8 cellular contexts compared by ENCODE assay signal in genomic region chrX:39821011-39821708, GRCh38.
DNase-seq lines count a peak whose midpoint lies in the region; ATAC-seq and TF ChIP-seq lines count a peak whose summit lies in the region.

No MANE protein-coding gene starts in this region.

- no peak for DNase-seq in BJ (ENCODE audit: low read depth)
- DNase-seq in LoVo (ENCODE audit: low spot score), result peak; percentile 4
- peak; percentile 23 for DNase-seq in activated naive CD4-positive, alpha-beta T cell treated with anti-CD3 and anti-CD28 coated beads, Interleukin-2, amount 10 ng/mL, durations not matched to agents 7 days and 5 days
- peak; percentile 75 for DNase-seq in iPS-NIHi7 (ENCODE audit: extremely low spot score)
- DNase-seq in H4 (ENCODE audit: low spot score), result no peak

- TF ChIP-seq CTCF in BJ (IDR thresholded peaks at IDR 0.05; ENCODE audit: insufficient read depth, low read depth, low read length), result no peak

- POLR2A ChIA-PET in BJ (lab: Charles Lee), result no interaction called here

- H3K4me3 ChIP-seq in BJ (ENCODE audit: low read depth, low read length), result peak overlapping the region; percentile 38

- H3K4me1 Mint-ChIP-seq in activated naive CD4-positive, alpha-beta T cell treated with anti-CD3 and anti-CD28 coated beads, Interleukin-2, amount 10 ng/mL, durations not matched to agents 7 days and 5 days, result peaks cover 25% of the 10 kb centered on the region
- peaks cover 15% of the 10 kb centered on the region for H3K4me1 Mint-ChIP-seq in stimulated activated memory B cell treated with anti-CD40 and anti-IgM and Interleukin-4, amounts not matched to agents 10 μg/mL and 1 μg/mL and 100 μg/mL, for 72 hours

- CTCF ChIA-PET in BJ (lab: Yijun Ruan, JAX), result no interaction called here
- CTCF ChIA-PET in activated naive CD4-positive, alpha-beta T cell treated with anti-CD3 and anti-CD28 coated beads, Interleukin-2, amount 10 ng/mL, durations not matched to agents 7 days and 5 days (lab: Charles Lee), result no interaction called here

- H3K27me3 Mint-ChIP-seq in activated naive CD4-positive, alpha-beta T cell treated with anti-CD3 and anti-CD28 coated beads, Interleukin-2, amount 10 ng/mL, durations not matched to agents 7 days and 5 days, result peaks cover 37% of the 10 kb centered on the region
- H3K27me3 Mint-ChIP-seq in stimulated activated memory B cell treated with anti-CD40 and anti-IgM and Interleukin-4, amounts not matched to agents 10 μg/mL and 1 μg/mL and 100 μg/mL, for 72 hours, result peaks cover 68% of the 10 kb centered on the region

- H3K9me3 Mint-ChIP-seq in activated naive CD4-positive, alpha-beta T cell treated with anti-CD3 and anti-CD28 coated beads, Interleukin-2, amount 10 ng/mL, durations not matched to agents 7 days and 5 days, result no peaks in the 10 kb centered on the region
- peaks cover 3% of the 10 kb centered on the region for H3K9me3 Mint-ChIP-seq in stimulated activated memory B cell treated with anti-CD40 and anti-IgM and Interleukin-4, amounts not matched to agents 10 μg/mL and 1 μg/mL and 100 μg/mL, for 72 hours

- no peaks in the 10 kb centered on the region for H3K36me3 Mint-ChIP-seq in activated naive CD4-positive, alpha-beta T cell treated with anti-CD3 and anti-CD28 coated beads, Interleukin-2, amount 10 ng/mL, durations not matched to agents 7 days and 5 days
- H3K36me3 Mint-ChIP-seq in stimulated activated memory B cell treated with anti-CD40 and anti-IgM and Interleukin-4, amounts not matched to agents 10 μg/mL and 1 μg/mL and 100 μg/mL, for 72 hours, result no peaks in the 10 kb centered on the region

- ATAC-seq in stimulated activated memory B cell treated with anti-CD40 and anti-IgM and Interleukin-4, amounts not matched to agents 10 μg/mL and 1 μg/mL and 100 μg/mL, for 72 hours, result no peak
- ATAC-seq in GM19463 (IDR thresholded peaks at IDR 0.05; ENCODE audit: unreplicated experiment), result no peak
- no peak for ATAC-seq in GM18517 (IDR thresholded peaks at IDR 0.05; ENCODE audit: unreplicated experiment)

- no peaks in the 10 kb centered on the region for H3K36me3 ChIP-seq in BJ (ENCODE audit: control insufficient read depth, insufficient read depth, low read length)

- peak overlapping the region; percentile 48 for H3K4me3 Mint-ChIP-seq in activated naive CD4-positive, alpha-beta T cell treated with anti-CD3 and anti-CD28 coated beads, Interleukin-2, amount 10 ng/mL, durations not matched to agents 7 days and 5 days
- H3K4me3 Mint-ChIP-seq in stimulated activated memory B cell treated with anti-CD40 and anti-IgM and Interleukin-4, amounts not matched to agents 10 μg/mL and 1 μg/mL and 100 μg/mL, for 72 hours, result peak overlapping the region; percentile 71

- no peak overlapping the region for H3K27ac Mint-ChIP-seq in activated naive CD4-positive, alpha-beta T cell treated with anti-CD3 and anti-CD28 coated beads, Interleukin-2, amount 10 ng/mL, durations not matched to agents 7 days and 5 days
- peak overlapping the region; percentile 30 for H3K27ac Mint-ChIP-seq in stimulated activated memory B cell treated with anti-CD40 and anti-IgM and Interleukin-4, amounts not matched to agents 10 μg/mL and 1 μg/mL and 100 μg/mL, for 72 hours

- H3K27me3 ChIP-seq in BJ (ENCODE audit: control insufficient read depth, insufficient read depth, low read length), result no peaks in the 10 kb centered on the region

Comparison
In these comparisons a context has a peak if more than half of its experiments do, and no peak if none do; other contexts are left out.
1. DNase-seq: peak in LoVo (single experiment), activated naive CD4-positive, alpha-beta T cell treated with anti-CD3 and anti-CD28 coated beads, Interleukin-2, amount 10 ng/mL, durations not matched to agents 7 days and 5 days (single experiment) and iPS-NIHi7 (single experiment); none in BJ (single experiment) and H4 (single experiment).